31 cellular contexts compared by ENCODE assay signal in genomic region chr9:23743041-23743440, GRCh38.
"Had no signal": no experiment of that assay in that cellular context is flagged by ENCODE, and none has a peak within 500 bp of the region (broad histone marks: within the 10 kb centered on the region; RNA-seq: fewer than 3 reads in every experiment).

No MANE protein-coding gene starts in this region.

- ATAC-seq: activated CD8-positive, alpha-beta T cell treated with anti-CD3 and anti-CD28 coated beads for 36 hours; activated T-cell treated with anti-CD3 and anti-CD28 coated beads, Interleukin-2, amount 50 U/mL, for 72 hours; activated T-helper 17 cell treated with anti-CD3 and anti-CD28 coated beads, Interleukin-2, amount 50 U/mL, for 72 hours; Panc1 had no signal

- H3K27me3 Mint-ChIP-seq: activated CD4-positive, alpha-beta T cell treated with anti-CD3 and anti-CD28 coated beads, Interleukin-2, amount 10 ng/mL, durations not matched to agents 24 days and 14 days; activated CD8-positive, alpha-beta T cell treated with anti-CD3 and anti-CD28 coated beads for 36 hours; activated naive CD8-positive, alpha-beta T cell treated with anti-CD3 and anti-CD28 coated beads for 36 hours; activated T-helper 17 cell treated with anti-CD3 and anti-CD28 coated beads, Interleukin-2, amount 50 U/mL, for 72 hours had no signal

- H3K4me3 ChIP-seq: colonic mucosa, SJCRH30, SK-N-MC had no signal

- H3K9me3 Mint-ChIP-seq: activated naive CD8-positive, alpha-beta T cell treated with anti-CD3 and anti-CD28 coated beads for 36 hours had no signal

- H3K4me1 ChIP-seq: colonic mucosa had no signal

- H3K27me3 ChIP-seq: brain microvascular endothelial cell, colonic mucosa, SJCRH30 had no signal

- H3K27ac ChIP-seq: brain microvascular endothelial cell, colonic mucosa, SJCRH30, SK-N-MC, WERI-Rb-1 had no signal

- H3K27ac Mint-ChIP-seq: activated CD4-positive, alpha-beta T cell treated with anti-CD3 and anti-CD28 coated beads, Interleukin-2, amount 10 ng/mL, durations not matched to agents 24 days and 14 days; activated CD8-positive, alpha-beta T cell treated with anti-CD3 and anti-CD28 coated beads for 36 hours; activated naive CD8-positive, alpha-beta T cell treated with anti-CD3 and anti-CD28 coated beads for 36 hours; activated T-cell treated with anti-CD3 and anti-CD28 coated beads, Interleukin-2, amount 50 U/mL, for 72 hours; activated T-helper 17 cell treated with anti-CD3 and anti-CD28 coated beads, Interleukin-2, amount 50 U/mL, for 72 hours had no signal

- H3K36me3 ChIP-seq: brain microvascular endothelial cell, colonic mucosa, SJCRH30, WERI-Rb-1 had no signal

- DNase-seq: activated CD4-positive, alpha-beta T cell treated with anti-CD3 and anti-CD28 coated beads, Interleukin-2, amount 10 ng/mL, durations not matched to agents 24 days and 14 days; activated CD4-positive, alpha-beta T cell treated with anti-CD3 and anti-CD28 coated beads, Interleukin-2, amount 50 U/mL, for 4 hours; activated CD4-positive, CD25-positive, alpha-beta regulatory T cell; activated CD8-positive, alpha-beta T cell treated with anti-CD3 and anti-CD28 coated beads for 36 hours; activated effector memory CD4-positive, alpha-beta T cell treated with anti-CD3 and anti-CD28 coated beads, Interleukin-2, amount 50 U/mL, for 16 hours; activated naive CD4-positive, alpha-beta T cell; activated naive CD4-positive, alpha-beta T cell treated with anti-CD3 and anti-CD28 coated beads, Interleukin-2, amount 50 U/mL, for 16 hours; activated naive CD8-positive, alpha-beta T cell treated with anti-CD3 and anti-CD28 coated beads for 36 hours; activated T-cell treated with anti-CD3 and anti-CD28 coated beads, Interleukin-2, amount 50 U/mL, for 1 hour; activated T-cell treated with anti-CD3 and anti-CD28 coated beads, Interleukin-2, amount 50 U/mL, for 72 hours; amniotic stem cell; aorta; brain microvascular endothelial cell; central memory CD4-positive, alpha-beta T cell; colonic mucosa; NCI-H1092 treated with DMSO at 0.1 percent for 48 hours; NCI-H146; NCI-H187 treated with DMSO at 0.1 percent for 48 hours; NCI-H2081; NCI-H2171 treated with DMSO at 0.1 percent for 48 hours; NCI-H226; NCI-H510A; NCI-H69; NCI-H82; SHP77; SJCRH30; T1000; WERI-Rb-1 had no signal

- H3K4me1 Mint-ChIP-seq: activated CD4-positive, alpha-beta T cell treated with anti-CD3 and anti-CD28 coated beads, Interleukin-2, amount 10 ng/mL, durations not matched to agents 24 days and 14 days; activated naive CD8-positive, alpha-beta T cell treated with anti-CD3 and anti-CD28 coated beads for 36 hours; activated T-helper 17 cell treated with anti-CD3 and anti-CD28 coated beads, Interleukin-2, amount 50 U/mL, for 72 hours had no signal

- H3K36me3 Mint-ChIP-seq: activated naive CD8-positive, alpha-beta T cell treated with anti-CD3 and anti-CD28 coated beads for 36 hours had no signal

- H3K4me3 Mint-ChIP-seq: activated CD4-positive, alpha-beta T cell treated with anti-CD3 and anti-CD28 coated beads, Interleukin-2, amount 10 ng/mL, durations not matched to agents 24 days and 14 days; activated CD8-positive, alpha-beta T cell treated with anti-CD3 and anti-CD28 coated beads for 36 hours; activated naive CD8-positive, alpha-beta T cell treated with anti-CD3 and anti-CD28 coated beads for 36 hours; activated T-cell treated with anti-CD3 and anti-CD28 coated beads, Interleukin-2, amount 50 U/mL, for 72 hours; activated T-helper 17 cell treated with anti-CD3 and anti-CD28 coated beads, Interleukin-2, amount 50 U/mL, for 72 hours had no signal
